15 cellular contexts compared by ENCODE assay signal in genomic region chr6:169424821-169425240, GRCh38.
DNase-seq lines count a peak whose midpoint lies in the region; TF ChIP-seq lines count a peak whose summit lies in the region.
"Had no signal": no experiment of that assay in that cellular context is flagged by ENCODE, and none has a peak within 500 bp of the region (broad histone marks: within the 10 kb centered on the region; RNA-seq: fewer than 3 reads in every experiment).

No MANE protein-coding gene starts in this region.

- TF ChIP-seq CTCF in AG10803 (conservative IDR thresholded peaks at IDR 0.05; ENCODE audit: low read length) (no peak), HFF-Myc (IDR thresholded peaks at IDR 0.05; ENCODE audit: low read depth, low read length, missing control alignments) (no peak), cardiac fibroblast (IDR thresholded peaks at IDR 0.05; ENCODE audit: low read depth, low read length) (no peak), OCI-LY7 (conservative IDR thresholded peaks at IDR 0.05; ENCODE audit: low read length) (no peak)

- H4K8ac ChIP-seq in neuronal stem cell (ENCODE audit: low read depth, low read length): no peak overlapping the region

- H2BK15ac ChIP-seq in neuronal stem cell (ENCODE audit: low read length): peak overlapping the region; percentile 99

- no peak overlapping the region for H2AFZ ChIP-seq in neuronal stem cell (ENCODE audit: low read length)
- H2AFZ ChIP-seq in OCI-LY7 (ENCODE audit: low read length): no peak overlapping the region
- H2AFZ ChIP-seq: PC-9 had no signal

- H4K91ac ChIP-seq in neuronal stem cell (ENCODE audit: low read depth, low read length, poor library complexity): no peak overlapping the region

- H3K9me2 ChIP-seq in OCI-LY7 (ENCODE audit: insufficient read depth, low read length): no peaks in the 10 kb centered on the region

- no peaks in the 10 kb centered on the region for H3K27me3 ChIP-seq in neuronal stem cell (ENCODE audit: control insufficient read depth in 3 of 3, insufficient read depth in 3 of 3, low read depth in 1 of 3, low read length in 3 of 3)
- H3K27me3 ChIP-seq: cardiac muscle cell had no signal

- no peak overlapping the region for H3K14ac ChIP-seq in neuronal stem cell (ENCODE audit: low read length)

- H2AK5ac ChIP-seq in neuronal stem cell (ENCODE audit: low read depth, low read length): peak overlapping the region; percentile 98

- no peaks in the 10 kb centered on the region for H4K20me1 ChIP-seq in OCI-LY7 (ENCODE audit: insufficient read depth, low read length)

- DNase-seq in AG10803 (ENCODE audit: low read depth) (peak; percentile 56), HFF-Myc (ENCODE audit: extremely low read depth, low read depth) (no peak), cardiac fibroblast (ENCODE audit: low read depth in 2 of 2) (peak; percentile 6 to 66), neuronal stem cell (ENCODE audit: low spot score) (no peak), kidney tubule cell (ENCODE audit: low spot score) (no peak), OCI-LY7 (ENCODE audit: low spot score) (no peak), NCI-H524 treated with DMSO at 0.1 percent for 48 hours (lab: John Stamatoyannopoulos, UW) (no peak)
- DNase-seq in activated CD8-positive, alpha-beta memory T cell treated with anti-CD3 and anti-CD28 coated beads, Interleukin-2, amount 50 U/mL, for 4 hours: no peak
- DNase-seq: activated CD4-positive, alpha-beta T cell treated with anti-CD3 and anti-CD28 coated beads, Interleukin-2, amount 10 ng/mL, durations not matched to agents 24 days and 14 days; GDM1; HFFc6; mesendoderm; MV-4-11; PC-9 had no signal

- peaks cover 18 to 20% of the 10 kb centered on the region in 2 donors for H3K4me1 ChIP-seq in neuronal stem cell (ENCODE audit: control insufficient read depth in 2 of 2, insufficient read depth in 1 of 2, low read depth in 1 of 2, low read length in 2 of 2)
- no peaks in the 10 kb centered on the region for H3K4me1 ChIP-seq in OCI-LY7 (ENCODE audit: insufficient read depth, low read length, poor library complexity, severe bottlenecking)

- H2BK12ac ChIP-seq in neuronal stem cell (ENCODE audit: low read length): peak overlapping the region; percentile 88

- no peak overlapping the region for H2BK120ac ChIP-seq in neuronal stem cell (ENCODE audit: low read depth, low read length)

- no peak overlapping the region for H3K4ac ChIP-seq in neuronal stem cell (ENCODE audit: low read length)

- BruUV-seq in OCI-LY7 (replicated peaks; lab: Mats Ljungman, UMichigan): no TSS peak

- POLR2A ChIA-PET in OCI-LY7 (lab: Charles Lee): no interaction called here

- peak overlapping the region; percentile 74 for H3K18ac ChIP-seq in neuronal stem cell (ENCODE audit: low read length)

- no peaks in the 10 kb centered on the region for H3K79me2 ChIP-seq in OCI-LY7 (ENCODE audit: insufficient read depth, low read depth, low read length)

- no peak overlapping the region for H3K27ac ChIP-seq in neuronal stem cell (replicated peaks; ENCODE audit: low read length)
- no peak overlapping the region for H3K27ac ChIP-seq in OCI-LY7 (ENCODE audit: low read depth, low read length, poor library complexity, severe bottlenecking)
- H3K27ac ChIP-seq: cardiac muscle cell, PC-9 had no signal

- H3K23ac ChIP-seq in neuronal stem cell (ENCODE audit: low read depth, low read length, poor library complexity): no peak overlapping the region

- intact Hi-C loops in OCI-LY7 (cut with micrococcal nuclease; ENCODE audit: unreplicated experiment): no loop called here

- H3K9ac ChIP-seq in neuronal stem cell (ENCODE audit: low read depth, low read length, poor library complexity): no peak overlapping the region

- H3K9me3 ChIP-seq in neuronal stem cell (replicated peaks in 1 of 2; ENCODE audit: control insufficient read depth in 2 of 2, insufficient read depth in 1 of 2, low read depth in 1 of 2, low read length in 2 of 2) (peaks cover 7 to 20% of the 10 kb centered on the region in 2 donors), OCI-LY7 (ENCODE audit: low read length) (no peaks in the 10 kb centered on the region)

- peak overlapping the region; percentile 77 for H2BK5ac ChIP-seq in neuronal stem cell (ENCODE audit: low read length)

- H3K4me3 ChIP-seq in AG10803 (ENCODE audit: low read length) (no peak overlapping the region), HFF-Myc (replicated peaks; ENCODE audit: low read depth, low read length) (peak overlapping the region; percentile 29), cardiac fibroblast (replicated peaks in 1 of 2; ENCODE audit: low read depth in 2 of 2, low read length in 2 of 2) (peak overlapping the region in 1 of 2 donors; percentile 11), neuronal stem cell (ENCODE audit: low read length in 2 of 2) (no peak overlapping the region), OCI-LY7 (ENCODE audit: low read depth, low read length, poor library complexity, severe bottlenecking) (no peak overlapping the region)
- H3K4me3 ChIP-seq: cardiac muscle cell, PC-9 had no signal

- WGBS in neuronal stem cell (ENCODE audit: extremely low coverage in 2 of 2, insufficient read length in 2 of 2, insufficient replicate concordance in 1 of 2), 2 donors: no CpG with 5 or more reads among the region's 24 CpGs

- H3K4me2 ChIP-seq in neuronal stem cell (ENCODE audit: insufficient read depth, low read length, poor library complexity, severe bottlenecking) (no peak overlapping the region), OCI-LY7 (ENCODE audit: low read length) (no peak overlapping the region)
- H3K4me2 ChIP-seq: PC-9 had no signal

- H3K79me1 ChIP-seq in neuronal stem cell (ENCODE audit: low read depth, low read length): no peaks in the 10 kb centered on the region

- CTCF ChIA-PET in OCI-LY7 (lab: Charles Lee; ENCODE audit: unreplicated experiment): no interaction called here

- H3K36me3 ChIP-seq in neuronal stem cell (replicated peaks in 1 of 2; ENCODE audit: control insufficient read depth in 2 of 2, insufficient read depth in 2 of 2, low read length in 2 of 2) (no peaks in the 10 kb centered on the region), OCI-LY7 (ENCODE audit: insufficient read depth, low read length) (no peaks in the 10 kb centered on the region)
- H3K36me3 ChIP-seq: cardiac muscle cell had no signal

Comparison
In these comparisons a context has a peak if more than half of its experiments do, and no peak if none do; other contexts are left out.
1. DNase-seq: peak in AG10803 (single experiment) and cardiac fibroblast (2 of 2); none in HFF-Myc (single experiment), neuronal stem cell (single experiment), activated CD8-positive, alpha-beta memory T cell treated with anti-CD3 and anti-CD28 coated beads, Interleukin-2, amount 50 U/mL, for 4 hours (single experiment), kidney tubule cell (single experiment), OCI-LY7 (single experiment) and NCI-H524 treated with DMSO at 0.1 percent for 48 hours (single experiment).